33 cellular contexts compared by ENCODE assay signal in genomic region chr2:7418343-7418742, GRCh38.
A peak's percentile ranks its signal among the peaks of the same experiment; 100 is the strongest.
DNase-seq lines count a peak whose midpoint lies in the region; ATAC-seq and TF ChIP-seq lines count a peak whose summit lies in the region.
"Had no signal": no experiment of that assay in that cellular context is flagged by ENCODE, and none has a peak within 500 bp of the region (broad histone marks: within the 10 kb centered on the region; RNA-seq: fewer than 3 reads in every experiment).

No MANE protein-coding gene starts in this region.

- no peak for TF ChIP-seq CTCF in left lung (IDR thresholded peaks at IDR 0.05)

- H3K4me1 Mint-ChIP-seq in activated T-helper 2 cell treated with anti-CD3 and anti-CD28 coated beads, Interferon-gamma antibody, Interleukin-2, Interleukin-4, amounts not matched to agents 10 μg/mL and 5 μg/mL and 100 μg/mL, durations not matched to agents 14 hours and 24 hours and 36 hours (ENCODE audit: low read depth) = peaks cover 6% of the 10 kb centered on the region
- H3K4me1 Mint-ChIP-seq: activated CD8-positive, alpha-beta memory T cell treated with anti-CD3 and anti-CD28 coated beads, Interleukin-2, amount 10 ng/mL, durations not matched to agents 7 days and 5 days; B cell; CD8-positive, alpha-beta memory T cell had no signal

- no peak for DNase-seq in left ventricle myocardium superior
- no peak for DNase-seq in cardiac septum (ENCODE audit: low spot score)
- DNase-seq in activated T-helper 2 cell treated with anti-CD3 and anti-CD28 coated beads, Interferon-gamma antibody, Interleukin-2, Interleukin-4, amounts not matched to agents 10 μg/mL and 5 μg/mL and 100 μg/mL, durations not matched to agents 14 hours and 24 hours and 36 hours (ENCODE audit: low spot score) = no peak
- DNase-seq in left lung = no peak
- no peak for DNase-seq in NCI-H2171 (lab: John Stamatoyannopoulos, UW)
- no peak for DNase-seq in stimulated activated CD4-positive, alpha-beta T cell treated with anti-CD3 and anti-CD28 coated beads, Interleukin-4, amount 100 ng/mL, for 1 hour
- DNase-seq: activated CD4-positive, CD25-positive, alpha-beta regulatory T cell; activated CD8-positive, alpha-beta memory T cell treated with anti-CD3 and anti-CD28 coated beads, Interleukin-2, amount 10 ng/mL, durations not matched to agents 7 days and 5 days; activated naive CD4-positive, alpha-beta T cell; activated naive CD8-positive, alpha-beta T cell treated with anti-CD3 and anti-CD28 coated beads, Interleukin-2, amount 50 U/mL, for 24 hours; activated T-cell treated with anti-CD3 and anti-CD28 coated beads, Interleukin-2, amount 50 U/mL, for 48 hours; CD8-positive, alpha-beta memory T cell; cerebellar nuclear complex; dermis blood vessel endothelial cell; EL; heart right ventricle; Karpas-422; mucosa of descending colon; natural killer cell; NCI-H1417; NCI-H2081 treated with DMSO at 0.1 percent for 48 hours; NCI-H446; occipital lobe; SK-N-SH; stimulated activated naive CD4-positive, alpha-beta T cell treated with Interleukin-2 at 50 U/mL for 16 hours had no signal

- peaks cover 3% of the 10 kb centered on the region for H3K27me3 Mint-ChIP-seq in activated T-helper 2 cell treated with anti-CD3 and anti-CD28 coated beads, Interferon-gamma antibody, Interleukin-2, Interleukin-4, amounts not matched to agents 10 μg/mL and 5 μg/mL and 100 μg/mL, durations not matched to agents 14 hours and 24 hours and 36 hours (ENCODE audit: low read depth)

- peaks cover 6% of the 10 kb centered on the region for H3K36me3 Mint-ChIP-seq in activated T-helper 2 cell treated with anti-CD3 and anti-CD28 coated beads, Interferon-gamma antibody, Interleukin-2, Interleukin-4, amounts not matched to agents 10 μg/mL and 5 μg/mL and 100 μg/mL, durations not matched to agents 14 hours and 24 hours and 36 hours (ENCODE audit: low read depth)

- intact Hi-C loops in left ventricle myocardium superior (cut with micrococcal nuclease) = no loop called here
- intact Hi-C loops in cardiac septum (cut with DNase I) = no loop called here
- intact Hi-C loops in activated T-helper 2 cell treated with anti-CD3 and anti-CD28 coated beads, Interferon-gamma antibody, Interleukin-2, Interleukin-4, amounts not matched to agents 10 μg/mL and 5 μg/mL and 100 μg/mL, durations not matched to agents 14 hours and 24 hours and 36 hours (cut with micrococcal nuclease) = no loop called here
- intact Hi-C loops in left lung (cut with DNase I) = no loop called here

- H3K4me3 Mint-ChIP-seq in activated T-helper 2 cell treated with anti-CD3 and anti-CD28 coated beads, Interferon-gamma antibody, Interleukin-2, Interleukin-4, amounts not matched to agents 10 μg/mL and 5 μg/mL and 100 μg/mL, durations not matched to agents 14 hours and 24 hours and 36 hours (ENCODE audit: low read depth) = no peak overlapping the region
- H3K4me3 Mint-ChIP-seq: activated CD8-positive, alpha-beta memory T cell treated with anti-CD3 and anti-CD28 coated beads, Interleukin-2, amount 10 ng/mL, durations not matched to agents 7 days and 5 days; activated naive CD8-positive, alpha-beta T cell treated with anti-CD3 and anti-CD28 coated beads, Interleukin-2, amount 50 U/mL, for 24 hours; B cell; natural killer cell had no signal

- H3K9me3 ChIP-seq in left lung = no peaks in the 10 kb centered on the region
- H3K9me3 ChIP-seq: esophagus muscularis mucosa, HAP-1, mucosa of descending colon, SK-N-SH, thoracic aorta had no signal

- H3K27ac Mint-ChIP-seq in activated T-helper 2 cell treated with anti-CD3 and anti-CD28 coated beads, Interferon-gamma antibody, Interleukin-2, Interleukin-4, amounts not matched to agents 10 μg/mL and 5 μg/mL and 100 μg/mL, durations not matched to agents 14 hours and 24 hours and 36 hours = peak overlapping the region; percentile 23
- H3K27ac Mint-ChIP-seq: activated CD8-positive, alpha-beta memory T cell treated with anti-CD3 and anti-CD28 coated beads, Interleukin-2, amount 10 ng/mL, durations not matched to agents 7 days and 5 days; activated naive CD8-positive, alpha-beta T cell treated with anti-CD3 and anti-CD28 coated beads, Interleukin-2, amount 50 U/mL, for 24 hours; B cell; CD8-positive, alpha-beta memory T cell; natural killer cell had no signal

- H3K4me1 ChIP-seq in left lung = peaks cover 0 to 10% of the 10 kb centered on the region in 2 donors
- H3K4me1 ChIP-seq: A549, esophagus muscularis mucosa, HAP-1 had no signal

- H3K27ac ChIP-seq in left lung = no peak overlapping the region
- H3K27ac ChIP-seq: A549, esophagus muscularis mucosa, skin epidermis, thoracic aorta had no signal

- peaks cover 30% of the 10 kb centered on the region for H3K9me3 Mint-ChIP-seq in activated T-helper 2 cell treated with anti-CD3 and anti-CD28 coated beads, Interferon-gamma antibody, Interleukin-2, Interleukin-4, amounts not matched to agents 10 μg/mL and 5 μg/mL and 100 μg/mL, durations not matched to agents 14 hours and 24 hours and 36 hours
- H3K9me3 Mint-ChIP-seq: natural killer cell had no signal

- no peaks in the 10 kb centered on the region for H3K27me3 ChIP-seq in left lung

- TF ChIP-seq POLR2A in GM18505 (IDR thresholded peaks at IDR 0.05; ENCODE audit: borderline replicate concordance, extremely low read depth, insufficient read depth, insufficient read length) = no peak

- peak; percentile 85 for ATAC-seq in left ventricle myocardium superior
- ATAC-seq in left lung = peak; percentile 30
- no peak for ATAC-seq in GM18505 (IDR thresholded peaks at IDR 0.05; ENCODE audit: unreplicated experiment)
- ATAC-seq in GM18909 (IDR thresholded peaks at IDR 0.05; ENCODE audit: poor library complexity, unreplicated experiment) = no peak
- ATAC-seq: A549; activated CD8-positive, alpha-beta memory T cell treated with anti-CD3 and anti-CD28 coated beads, Interleukin-2, amount 10 ng/mL, durations not matched to agents 7 days and 5 days; activated naive CD8-positive, alpha-beta T cell treated with anti-CD3 and anti-CD28 coated beads, Interleukin-2, amount 50 U/mL, for 24 hours; mucosa of descending colon; natural killer cell had no signal

- no peaks in the 10 kb centered on the region for H3K36me3 ChIP-seq in left lung
- H3K36me3 ChIP-seq: esophagus muscularis mucosa, HAP-1, heart right ventricle, thoracic aorta had no signal

- no peak overlapping the region for H3K4me3 ChIP-seq in left lung
- H3K4me3 ChIP-seq: A549, esophagus muscularis mucosa, HAP-1, heart right ventricle, mucosa of descending colon, skin epidermis, thoracic aorta had no signal

Comparison
In these comparisons a context has a peak if more than half of its experiments do, and no peak if none do; other contexts are left out.
1. ATAC-seq: peak in left ventricle myocardium superior (single experiment) and left lung (single experiment); none in GM18505 (single experiment) and GM18909 (single experiment).